In genomic region chr16:74094514-74094913, GRCh38 we compare ENCODE assay signal across 23 cellular contexts.
DNase-seq lines count a peak whose midpoint lies in the region; ATAC-seq and TF ChIP-seq lines count a peak whose summit lies in the region.
"Had no signal": no experiment of that assay in that cellular context is flagged by ENCODE, and none has a peak within 500 bp of the region (broad histone marks: within the 10 kb centered on the region; RNA-seq: fewer than 3 reads in every experiment).

No MANE protein-coding gene starts in this region.

- H3K27ac ChIP-seq in upper lobe of right lung = no peak overlapping the region
- H3K27ac ChIP-seq: left lung, psoas muscle, SK-N-MC, skin epidermis, stomach had no signal

- H3K36me3 ChIP-seq in upper lobe of right lung = no peaks in the 10 kb centered on the region
- H3K36me3 ChIP-seq: left lung, stomach had no signal

- H3K4me1 ChIP-seq in upper lobe of right lung = no peaks in the 10 kb centered on the region
- H3K4me1 ChIP-seq: left lung, psoas muscle, stomach had no signal

- peak; percentile 20 to 37 for DNase-seq in NOMO-1 (lab: John Stamatoyannopoulos, UW; ENCODE audit: unreplicated experiment in 2 of 2)
- DNase-seq in upper lobe of right lung = no peak
- no peak for DNase-seq in D341Med (ENCODE audit: low spot score)
- no peak for DNase-seq in RKO (ENCODE audit: low spot score)
- DNase-seq in NCI-H510A (lab: John Stamatoyannopoulos, UW) = no peak
- DNase-seq: activated CD4-positive, CD25-positive, alpha-beta regulatory T cell treated with anti-CD3 and anti-CD28 coated beads, Interleukin-2, amount 50 U/mL, for 72 hours; AML-193; head of caudate nucleus; KG1; left lung; midbrain; NCI-H1092; NCI-H69; nephron progenitor cell; psoas muscle; stimulated activated CD4-positive, alpha-beta T cell treated with anti-CD3 and anti-CD28 coated beads, Interleukin-2, amount 100 ng/mL, for 48 hours; stomach; T-helper 9 cell; trophoblast cell had no signal

- H3K4me3 ChIP-seq in upper lobe of right lung = no peak overlapping the region
- H3K4me3 ChIP-seq: left lung, psoas muscle, SK-N-MC, skin epidermis, stomach had no signal

- no peaks in the 10 kb centered on the region for H3K9me3 ChIP-seq in upper lobe of right lung
- H3K9me3 ChIP-seq: left lung, psoas muscle, stomach had no signal

- TF ChIP-seq CTCF in upper lobe of right lung (IDR thresholded peaks at IDR 0.05) = no peak

- intact Hi-C loops in upper lobe of right lung (cut with DNase I) = no loop called here

- ATAC-seq in GM19324 (IDR thresholded peaks at IDR 0.05; ENCODE audit: low FRiP score, unreplicated experiment) = peak; percentile 48
- peak; percentile 68 for ATAC-seq in HG02943 (IDR thresholded peaks at IDR 0.05; ENCODE audit: low read depth, unreplicated experiment)
- peak; percentile 90 for ATAC-seq in upper lobe of right lung
- ATAC-seq: left lung, psoas muscle had no signal

- H3K27me3 ChIP-seq in upper lobe of right lung = no peaks in the 10 kb centered on the region
- H3K27me3 ChIP-seq: left lung, stomach had no signal

Comparison
In these comparisons a context has a peak if more than half of its experiments do, and no peak if none do; other contexts are left out.
1. DNase-seq: peak in NOMO-1 (2 of 2); none in upper lobe of right lung (single experiment), D341Med (single experiment), RKO (single experiment) and NCI-H510A (single experiment).
2. Peak in every context shown above with its lines, with median percentiles within 50 percentile points of each other: ATAC-seq.